In genomic region chr2:202035089-202035940, GRCh38 we compare ENCODE assay signal across 8 cellular contexts. TPM values are rescaled to one million over a fixed set of nuclear protein-coding genes. Genes with fewer than 3 reads are reported as not detected.
DNase-seq lines count a peak whose midpoint lies in the region; ATAC-seq, FAIRE-seq and TF ChIP-seq lines count a peak whose summit lies in the region.

No MANE protein-coding gene starts in this region.

- no peaks in the 10 kb centered on the region for H3K9me3 Mint-ChIP-seq in activated naive CD4-positive, alpha-beta T cell treated with anti-CD3 and anti-CD28 coated beads, Interleukin-2, amount 50 U/mL, for 24 hours

- DNase-seq in A549 (ENCODE audit: low read depth in 1 of 2, low spot score in 1 of 2) (no peak), HFF-Myc (ENCODE audit: extremely low read depth, low read depth) (no peak), right atrium auricular region (ENCODE audit: low spot score) (no peak), sciatic nerve (ENCODE audit: low spot score) (peak; percentile 85), NCI-H526 treated with DMSO at 0.1 percent for 48 hours (lab: John Stamatoyannopoulos, UW) (no peak), SKM-1 treated with dmso at 0.1 percent for 144 hours (lab: John Stamatoyannopoulos, UW; ENCODE audit: unreplicated experiment) (no peak), NCI-H2107 (lab: John Stamatoyannopoulos, UW) (no peak)

- POLR2A ChIA-PET in A549 (lab: Yijun Ruan, JAX) = no interaction called here

- TF ChIP-seq EP300 in A549 (IDR thresholded peaks at IDR 0.05) = no peak

- intact Hi-C loops in sciatic nerve (cut with DNase I) = no loop called here

- WGBS in A549 (ENCODE audit: missing lambda C conversion rate) = 93% methylated on average over 52 of the region's 78 CpGs

- TF ChIP-seq CTCF in A549 (IDR thresholded peaks at IDR 0.05) = no peak
- peak; percentile 67 for TF ChIP-seq CTCF in HFF-Myc (IDR thresholded peaks at IDR 0.05; ENCODE audit: low read depth, low read length, missing control alignments)
- TF ChIP-seq CTCF in right atrium auricular region (IDR thresholded peaks at IDR 0.05) = peak; percentile 30 to 67

- no peak overlapping the region for H3K27ac Mint-ChIP-seq in activated naive CD4-positive, alpha-beta T cell treated with anti-CD3 and anti-CD28 coated beads, Interleukin-2, amount 50 U/mL, for 24 hours

- TF ChIP-seq POLR2A in A549 (IDR thresholded peaks at IDR 0.05; ENCODE audit: low read length) = no peak

- peaks cover 19% of the 10 kb centered on the region for H3K27me3 Mint-ChIP-seq in activated naive CD4-positive, alpha-beta T cell treated with anti-CD3 and anti-CD28 coated beads, Interleukin-2, amount 50 U/mL, for 24 hours

- CTCF ChIA-PET in A549 (lab: Yijun Ruan, JAX) = no interaction called here

- peaks cover 16% of the 10 kb centered on the region for H3K4me1 Mint-ChIP-seq in activated naive CD4-positive, alpha-beta T cell treated with anti-CD3 and anti-CD28 coated beads, Interleukin-2, amount 50 U/mL, for 24 hours

- no peaks in the 10 kb centered on the region for H3K36me3 ChIP-seq in right atrium auricular region

- H3K4me1 ChIP-seq in A549 (peaks cover 49% of the 10 kb centered on the region), right atrium auricular region (peaks cover 0 to 47% of the 10 kb centered on the region in 2 donors)

- H3K27ac ChIP-seq in A549 (peak overlapping the region; percentile 92 to 96; a peak in 5 of 6 replicates), right atrium auricular region (peak overlapping the region; percentile 91 to 97)

- no peak for ATAC-seq in A549
- peak; percentile 49 for ATAC-seq in sciatic nerve

- peak overlapping the region; percentile 92 for H3K4me3 Mint-ChIP-seq in activated naive CD4-positive, alpha-beta T cell treated with anti-CD3 and anti-CD28 coated beads, Interleukin-2, amount 50 U/mL, for 24 hours

- peak overlapping the region; percentile 96 for H3K4me2 ChIP-seq in A549

- H3K9me3 ChIP-seq in A549 = no peaks in the 10 kb centered on the region
- no peaks in the 10 kb centered on the region for H3K9me3 ChIP-seq in right atrium auricular region

- H3K36me3 Mint-ChIP-seq in activated naive CD4-positive, alpha-beta T cell treated with anti-CD3 and anti-CD28 coated beads, Interleukin-2, amount 50 U/mL, for 24 hours = no peaks in the 10 kb centered on the region

- H3K27me3 ChIP-seq in right atrium auricular region = no peaks in the 10 kb centered on the region

- no peak for FAIRE-seq in A549 (lab: Jason Lieb, UNC)

- H3K4me3 ChIP-seq in A549 (peak overlapping the region; percentile 77), HFF-Myc (replicated peaks; ENCODE audit: low read depth, low read length) (peak overlapping the region; percentile 81), right atrium auricular region (peak overlapping the region; percentile 63 to 66)

- TF ChIP-seq RAD21 in A549 (conservative IDR thresholded peaks at IDR 0.05 in 1 of 2, IDR thresholded peaks at IDR 0.05 in 1 of 2) = no peak

TF ChIP-seq in A549, 52 proteins besides CTCF, POLR2A, EP300 and RAD21:
- TF ChIP-seq RFX5 (IDR thresholded peaks at IDR 0.05) (no peak), E2F6 (IDR thresholded peaks at IDR 0.05; ENCODE audit: borderline replicate concordance, low read depth) (no peak), CHD2 (IDR thresholded peaks at IDR 0.05; ENCODE audit: low read length, partially characterized antibody) (no peak), GATA3 (IDR thresholded peaks at IDR 0.05; ENCODE audit: borderline replicate concordance) (no peak), RNF2 (IDR thresholded peaks at IDR 0.05; ENCODE audit: borderline replicate concordance, low read depth) (no peak)

RNA-seq across cellular contexts. Expression of gene FZD7, which starts 1.7 kb away (rescaled TPM):
- 5.3 and 5.5 TPM in 2 replicates for polyA plus RNA-seq in A549 (2011; rRNA removed)
- polyA plus RNA-seq in A549 (2012; cell fraction: cytosol; rRNA removed) = 3.4 and 5.3 TPM in 2 replicates
- polyA plus RNA-seq in A549 (2012; cell fraction: nucleus; rRNA removed) = 6.6 and 8.9 TPM in 2 replicates
- 4.9 to 7.1 TPM (median 6.7 TPM) in 3 replicates for polyA plus RNA-seq in A549 (2017; fragmentation: RNase III; extraction: RNeasy Plus Mini Kit Qiagen cat#74134 plus additional on column Dnase treatment)
- polyA minus RNA-seq in A549 (2011; rRNA and poly(A)+ RNA removed) = 5.6 and 6.8 TPM in 2 replicates
- total RNA-seq in right atrium auricular region = 10 to 100 TPM; 14.1 to 24.5 TPM
- 13.0 TPM for total RNA-seq in sciatic nerve

RNA-seq across cellular contexts. Expression of gene KIAA2012, which starts 37.7 kb away (rescaled TPM):
- 0.01 and 0.03 TPM in 2 replicates for polyA plus RNA-seq in A549 (2011; rRNA removed)
- 0.01 TPM in 1 of 2 replicates, not detected in the other for polyA plus RNA-seq in A549 (2012; cell fraction: cytosol; rRNA removed)
- 0.01 TPM in 1 of 2 replicates, not detected in the other for polyA plus RNA-seq in A549 (2012; cell fraction: nucleus; rRNA removed)
- polyA plus RNA-seq in A549 (2017; fragmentation: RNase III; extraction: RNeasy Plus Mini Kit Qiagen cat#74134 plus additional on column Dnase treatment) = 0.03 to 0.05 TPM (median 0.04 TPM) in 3 replicates
- not detected in 2 replicates for polyA minus RNA-seq in A549 (2011; rRNA and poly(A)+ RNA removed)
- not detected for total RNA-seq in right atrium auricular region
- not detected for total RNA-seq in sciatic nerve
